Comparison of ENCODE assay signal across 25 cellular contexts in genomic region chr12:43208221-43208620, GRCh38.
"Had no signal": no experiment of that assay in that cellular context is flagged by ENCODE, and none has a peak within 500 bp of the region (broad histone marks: within the 10 kb centered on the region; RNA-seq: fewer than 3 reads in every experiment).

No MANE protein-coding gene starts in this region.

- H3K27me3 ChIP-seq: esophagus squamous epithelium, foreskin keratinocyte, stomach, upper lobe of right lung had no signal

- H3K4me1 Mint-ChIP-seq: activated CD8-positive, alpha-beta memory T cell treated with anti-CD3 and anti-CD28 coated beads, Interleukin-2, amount 10 ng/mL, durations not matched to agents 7 days and 5 days; activated naive CD8-positive, alpha-beta T cell treated with anti-CD3 and anti-CD28 coated beads, Interleukin-2, amount 10 ng/mL, durations not matched to agents 7 days and 5 days; stimulated activated effector memory CD8-positive, alpha-beta T cell treated with anti-CD3 and anti-CD28 coated beads, Interleukin-12 subunit alpha, Interleukin-12 subunit beta, amount 100 ng/mL, for 72 hours had no signal

- DNase-seq: activated B cell treated with CpG ODN at 0.5 μM for 24 hours; activated CD4-positive, alpha-beta memory T cell treated with anti-CD3 and anti-CD28 coated beads for 36 hours; activated CD4-positive, alpha-beta T cell treated with anti-CD3 and anti-CD28 coated beads for 4 hours; activated CD8-positive, alpha-beta memory T cell treated with anti-CD3 and anti-CD28 coated beads, Interleukin-2, amount 10 ng/mL, durations not matched to agents 7 days and 5 days; activated naive CD8-positive, alpha-beta T cell treated with anti-CD3 and anti-CD28 coated beads, Interleukin-2, amount 10 ng/mL, durations not matched to agents 7 days and 5 days; effector CD8-positive, alpha-beta T cell; esophagus squamous epithelium; foreskin keratinocyte; glutamatergic neuron; hippocampal formation; islet precursor cell; nephron progenitor cell; occipital lobe; right cardiac atrium; small intestine; stimulated activated CD4-positive, alpha-beta T cell treated with anti-CD3 and anti-CD28 coated beads, Interleukin-4, amount 100 ng/mL, for 24 hours; stomach; T-cell; upper lobe of right lung had no signal

- H3K9me3 ChIP-seq: esophagus squamous epithelium, prostate gland, stomach, upper lobe of right lung had no signal

- H3K36me3 Mint-ChIP-seq: activated CD4-positive, alpha-beta memory T cell treated with anti-CD3 and anti-CD28 coated beads for 36 hours; activated CD8-positive, alpha-beta memory T cell treated with anti-CD3 and anti-CD28 coated beads, Interleukin-2, amount 10 ng/mL, durations not matched to agents 7 days and 5 days; activated naive CD8-positive, alpha-beta T cell treated with anti-CD3 and anti-CD28 coated beads, Interleukin-2, amount 10 ng/mL, durations not matched to agents 7 days and 5 days; stimulated activated effector memory CD8-positive, alpha-beta T cell treated with anti-CD3 and anti-CD28 coated beads, Interleukin-12 subunit alpha, Interleukin-12 subunit beta, amount 100 ng/mL, for 72 hours; T-cell had no signal

- ATAC-seq: activated CD8-positive, alpha-beta memory T cell treated with anti-CD3 and anti-CD28 coated beads, Interleukin-2, amount 10 ng/mL, durations not matched to agents 7 days and 5 days; foreskin keratinocyte; left lobe of liver; right cardiac atrium; stimulated activated effector memory CD8-positive, alpha-beta T cell treated with anti-CD3 and anti-CD28 coated beads, Interleukin-12 subunit alpha, Interleukin-12 subunit beta, amount 100 ng/mL, for 72 hours; T-cell; upper lobe of right lung had no signal

- H3K4me3 ChIP-seq: esophagus squamous epithelium, lung, prostate gland, stomach, upper lobe of right lung had no signal

- H3K27ac Mint-ChIP-seq: activated B cell treated with CpG ODN at 0.5 μM for 24 hours; activated CD4-positive, alpha-beta memory T cell treated with anti-CD3 and anti-CD28 coated beads for 36 hours; activated CD8-positive, alpha-beta memory T cell treated with anti-CD3 and anti-CD28 coated beads, Interleukin-2, amount 10 ng/mL, durations not matched to agents 7 days and 5 days; activated naive CD8-positive, alpha-beta T cell treated with anti-CD3 and anti-CD28 coated beads, Interleukin-2, amount 10 ng/mL, durations not matched to agents 7 days and 5 days; dendritic cell treated with granulocyte-macrophage colony-stimulating factor and Interleukin-4, amounts not matched to agents 40 ng/mL and 50 ng/mL, for 4 days; mesothelial cell of epicardium; nephron progenitor cell; stimulated activated effector memory CD8-positive, alpha-beta T cell treated with anti-CD3 and anti-CD28 coated beads, Interleukin-12 subunit alpha, Interleukin-12 subunit beta, amount 100 ng/mL, for 72 hours; T-cell had no signal

- H3K4me1 ChIP-seq: esophagus squamous epithelium, prostate gland, stomach, upper lobe of right lung had no signal

- H3K27ac ChIP-seq: esophagus squamous epithelium, foreskin keratinocyte, prostate gland, stomach, upper lobe of right lung had no signal

- H3K27me3 Mint-ChIP-seq: activated B cell treated with CpG ODN at 0.5 μM for 24 hours; activated CD4-positive, alpha-beta memory T cell treated with anti-CD3 and anti-CD28 coated beads for 36 hours; activated CD8-positive, alpha-beta memory T cell treated with anti-CD3 and anti-CD28 coated beads, Interleukin-2, amount 10 ng/mL, durations not matched to agents 7 days and 5 days; activated naive CD8-positive, alpha-beta T cell treated with anti-CD3 and anti-CD28 coated beads, Interleukin-2, amount 10 ng/mL, durations not matched to agents 7 days and 5 days; dendritic cell treated with granulocyte-macrophage colony-stimulating factor and Interleukin-4, amounts not matched to agents 40 ng/mL and 50 ng/mL, for 4 days; T-cell had no signal

- H3K36me3 ChIP-seq: esophagus squamous epithelium, prostate gland, stomach, upper lobe of right lung had no signal

- H3K9me3 Mint-ChIP-seq: activated B cell treated with CpG ODN at 0.5 μM for 24 hours; activated CD4-positive, alpha-beta memory T cell treated with anti-CD3 and anti-CD28 coated beads for 36 hours; activated naive CD8-positive, alpha-beta T cell treated with anti-CD3 and anti-CD28 coated beads, Interleukin-2, amount 10 ng/mL, durations not matched to agents 7 days and 5 days; T-cell had no signal

- H3K4me3 Mint-ChIP-seq: activated B cell treated with CpG ODN at 0.5 μM for 24 hours; activated CD4-positive, alpha-beta memory T cell treated with anti-CD3 and anti-CD28 coated beads for 36 hours; activated CD8-positive, alpha-beta memory T cell treated with anti-CD3 and anti-CD28 coated beads, Interleukin-2, amount 10 ng/mL, durations not matched to agents 7 days and 5 days; activated naive CD8-positive, alpha-beta T cell treated with anti-CD3 and anti-CD28 coated beads, Interleukin-2, amount 10 ng/mL, durations not matched to agents 7 days and 5 days; dendritic cell treated with granulocyte-macrophage colony-stimulating factor and Interleukin-4, amounts not matched to agents 40 ng/mL and 50 ng/mL, for 4 days; mesothelial cell of epicardium; nephron progenitor cell; stimulated activated effector memory CD8-positive, alpha-beta T cell treated with anti-CD3 and anti-CD28 coated beads, Interleukin-12 subunit alpha, Interleukin-12 subunit beta, amount 100 ng/mL, for 72 hours; T-cell had no signal
